Comparison of ENCODE assay signal across 1 cellular context in the genomic region with DNA sequence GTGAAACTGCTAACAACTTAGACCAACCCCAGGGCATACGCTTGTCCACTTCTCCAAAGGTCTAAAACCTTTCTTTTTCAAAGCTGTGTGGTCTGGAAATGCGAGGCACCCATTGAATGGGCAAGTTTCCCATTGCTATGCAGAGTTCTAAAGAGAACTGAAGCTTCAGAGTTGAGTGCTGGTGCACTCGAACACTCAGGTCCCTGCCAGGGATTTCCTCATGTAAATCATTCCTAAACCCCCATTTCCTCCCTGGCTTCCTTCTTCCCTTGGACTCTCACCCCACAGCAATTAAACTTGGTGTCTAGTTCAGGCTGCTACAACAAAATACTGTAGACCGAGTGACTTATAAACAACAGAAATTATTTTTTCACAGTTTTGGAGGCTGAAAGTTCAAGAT.
TF ChIP-seq lines count a peak whose summit lies in the region.

No MANE protein-coding gene starts in this region.

TF ChIP-seq in GM23338, 12 proteins besides CTCF, POLR2A, EP300 and RAD21:
- no peak for TF ChIP-seq NANOG (IDR thresholded peaks at IDR 0.05; ENCODE audit: borderline replicate concordance)
- no peak for TF ChIP-seq ZNF114 (CRISPR knock-in tag; IDR thresholded peaks at IDR 0.05)
- no peak for TF ChIP-seq EZH2 (IDR thresholded peaks at IDR 0.05; ENCODE audit: low read depth, unreplicated experiment)
- TF ChIP-seq, protein P1, sequence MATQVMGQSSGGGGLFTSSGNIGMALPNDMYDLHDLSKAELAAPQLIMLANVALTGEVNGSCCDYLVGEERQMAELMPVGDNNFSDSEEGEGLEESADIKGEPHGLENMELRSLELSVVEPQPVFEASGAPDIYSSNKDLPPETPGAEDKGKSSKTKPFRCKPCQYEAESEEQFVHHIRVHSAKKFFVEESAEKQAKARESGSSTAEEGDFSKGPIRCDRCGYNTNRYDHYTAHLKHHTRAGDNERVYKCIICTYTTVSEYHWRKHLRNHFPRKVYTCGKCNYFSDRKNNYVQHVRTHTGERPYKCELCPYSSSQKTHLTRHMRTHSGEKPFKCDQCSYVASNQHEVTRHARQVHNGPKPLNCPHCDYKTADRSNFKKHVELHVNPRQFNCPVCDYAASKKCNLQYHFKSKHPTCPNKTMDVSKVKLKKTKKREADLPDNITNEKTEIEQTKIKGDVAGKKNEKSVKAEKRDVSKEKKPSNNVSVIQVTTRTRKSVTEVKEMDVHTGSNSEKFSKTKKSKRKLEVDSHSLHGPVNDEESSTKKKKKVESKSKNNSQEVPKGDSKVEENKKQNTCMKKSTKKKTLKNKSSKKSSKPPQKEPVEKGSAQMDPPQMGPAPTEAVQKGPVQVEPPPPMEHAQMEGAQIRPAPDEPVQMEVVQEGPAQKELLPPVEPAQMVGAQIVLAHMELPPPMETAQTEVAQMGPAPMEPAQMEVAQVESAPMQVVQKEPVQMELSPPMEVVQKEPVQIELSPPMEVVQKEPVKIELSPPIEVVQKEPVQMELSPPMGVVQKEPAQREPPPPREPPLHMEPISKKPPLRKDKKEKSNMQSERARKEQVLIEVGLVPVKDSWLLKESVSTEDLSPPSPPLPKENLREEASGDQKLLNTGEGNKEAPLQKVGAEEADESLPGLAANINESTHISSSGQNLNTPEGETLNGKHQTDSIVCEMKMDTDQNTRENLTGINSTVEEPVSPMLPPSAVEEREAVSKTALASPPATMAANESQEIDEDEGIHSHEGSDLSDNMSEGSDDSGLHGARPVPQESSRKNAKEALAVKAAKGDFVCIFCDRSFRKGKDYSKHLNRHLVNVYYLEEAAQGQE (IDR thresholded peaks at IDR 0.05; ENCODE audit: unreplicated experiment) = no peak
- TF ChIP-seq STAT1 (IDR thresholded peaks at IDR 0.05; ENCODE audit: unreplicated experiment) = no peak
- no peak for TF ChIP-seq ZNF331 (CRISPR knock-in tag; IDR thresholded peaks at IDR 0.05; ENCODE audit: low read depth)
- TF ChIP-seq CREB1 (CRISPR knock-in tag; IDR thresholded peaks at IDR 0.05; ENCODE audit: low read depth) = no peak
- TF ChIP-seq, protein P2, sequence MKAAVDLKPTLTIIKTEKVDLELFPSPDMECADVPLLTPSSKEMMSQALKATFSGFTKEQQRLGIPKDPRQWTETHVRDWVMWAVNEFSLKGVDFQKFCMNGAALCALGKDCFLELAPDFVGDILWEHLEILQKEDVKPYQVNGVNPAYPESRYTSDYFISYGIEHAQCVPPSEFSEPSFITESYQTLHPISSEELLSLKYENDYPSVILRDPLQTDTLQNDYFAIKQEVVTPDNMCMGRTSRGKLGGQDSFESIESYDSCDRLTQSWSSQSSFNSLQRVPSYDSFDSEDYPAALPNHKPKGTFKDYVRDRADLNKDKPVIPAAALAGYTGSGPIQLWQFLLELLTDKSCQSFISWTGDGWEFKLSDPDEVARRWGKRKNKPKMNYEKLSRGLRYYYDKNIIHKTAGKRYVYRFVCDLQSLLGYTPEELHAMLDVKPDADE (IDR thresholded peaks at IDR 0.05) = no peak
- no peak for TF ChIP-seq JUNB (IDR thresholded peaks at IDR 0.05; ENCODE audit: unreplicated experiment)
